Comparison of ENCODE assay signal across 2 cellular contexts in the genomic region with DNA sequence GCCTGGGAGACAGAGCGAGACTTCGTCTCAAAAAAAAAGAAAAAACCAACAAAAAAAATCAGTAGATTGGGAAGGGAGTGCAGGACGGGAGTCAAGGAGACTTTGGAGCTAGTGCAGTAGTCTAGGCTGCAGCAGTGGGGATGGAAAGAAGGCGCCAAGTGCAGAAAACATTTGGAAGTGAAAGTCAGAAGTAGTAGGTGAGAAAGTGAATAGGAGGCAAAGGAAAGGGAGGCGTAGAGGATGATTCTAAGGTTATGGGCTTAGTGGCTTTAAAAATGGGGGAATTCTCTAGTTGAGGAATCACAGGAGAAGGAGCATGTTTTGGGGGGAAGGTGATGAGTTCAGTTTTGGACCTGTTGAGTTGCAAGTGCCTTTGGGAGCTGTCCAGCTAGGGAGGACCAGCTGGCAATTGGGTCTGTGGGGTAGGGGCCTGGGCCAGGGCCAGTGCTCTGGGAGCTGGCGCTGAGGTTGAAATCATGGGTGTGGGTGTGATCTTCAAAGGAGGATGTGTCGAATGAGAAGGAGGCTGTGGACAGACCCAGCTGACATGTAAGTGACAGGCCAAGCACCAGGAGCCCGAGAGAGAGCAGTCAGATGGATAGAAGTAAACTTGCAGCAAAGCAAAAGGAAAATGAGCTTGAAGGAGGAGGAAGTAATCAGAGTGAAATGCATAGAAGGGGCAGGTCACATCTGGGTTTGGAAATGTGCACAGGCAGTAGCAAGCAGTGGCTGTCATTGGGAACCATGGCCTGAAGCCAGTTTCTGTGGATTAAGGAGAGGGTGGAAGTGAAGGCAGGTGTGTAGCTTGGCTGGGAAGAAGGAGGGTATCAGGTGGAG.
TF ChIP-seq lines count a peak whose summit lies in the region.

No MANE protein-coding gene starts in this region.

TF ChIP-seq in PFSK-1, 5 proteins besides CTCF, POLR2A, EP300 and RAD21 (continued from another document):
- TF ChIP-seq, protein P1, sequence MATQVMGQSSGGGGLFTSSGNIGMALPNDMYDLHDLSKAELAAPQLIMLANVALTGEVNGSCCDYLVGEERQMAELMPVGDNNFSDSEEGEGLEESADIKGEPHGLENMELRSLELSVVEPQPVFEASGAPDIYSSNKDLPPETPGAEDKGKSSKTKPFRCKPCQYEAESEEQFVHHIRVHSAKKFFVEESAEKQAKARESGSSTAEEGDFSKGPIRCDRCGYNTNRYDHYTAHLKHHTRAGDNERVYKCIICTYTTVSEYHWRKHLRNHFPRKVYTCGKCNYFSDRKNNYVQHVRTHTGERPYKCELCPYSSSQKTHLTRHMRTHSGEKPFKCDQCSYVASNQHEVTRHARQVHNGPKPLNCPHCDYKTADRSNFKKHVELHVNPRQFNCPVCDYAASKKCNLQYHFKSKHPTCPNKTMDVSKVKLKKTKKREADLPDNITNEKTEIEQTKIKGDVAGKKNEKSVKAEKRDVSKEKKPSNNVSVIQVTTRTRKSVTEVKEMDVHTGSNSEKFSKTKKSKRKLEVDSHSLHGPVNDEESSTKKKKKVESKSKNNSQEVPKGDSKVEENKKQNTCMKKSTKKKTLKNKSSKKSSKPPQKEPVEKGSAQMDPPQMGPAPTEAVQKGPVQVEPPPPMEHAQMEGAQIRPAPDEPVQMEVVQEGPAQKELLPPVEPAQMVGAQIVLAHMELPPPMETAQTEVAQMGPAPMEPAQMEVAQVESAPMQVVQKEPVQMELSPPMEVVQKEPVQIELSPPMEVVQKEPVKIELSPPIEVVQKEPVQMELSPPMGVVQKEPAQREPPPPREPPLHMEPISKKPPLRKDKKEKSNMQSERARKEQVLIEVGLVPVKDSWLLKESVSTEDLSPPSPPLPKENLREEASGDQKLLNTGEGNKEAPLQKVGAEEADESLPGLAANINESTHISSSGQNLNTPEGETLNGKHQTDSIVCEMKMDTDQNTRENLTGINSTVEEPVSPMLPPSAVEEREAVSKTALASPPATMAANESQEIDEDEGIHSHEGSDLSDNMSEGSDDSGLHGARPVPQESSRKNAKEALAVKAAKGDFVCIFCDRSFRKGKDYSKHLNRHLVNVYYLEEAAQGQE (IDR thresholded peaks at IDR 0.05; ENCODE audit: insufficient read depth in 1 of 2, low read depth in 2 of 2, low read length in 2 of 2): peak; percentile 25 to 52; a peak in 1 of 4 replicates
- TF ChIP-seq TAF1 (IDR thresholded peaks at IDR 0.05; ENCODE audit: borderline replicate concordance, insufficient read depth, low read length): no peak
- TF ChIP-seq POLR2AphosphoS5 (IDR thresholded peaks at IDR 0.05; ENCODE audit: low read depth, low read length): no peak
- TF ChIP-seq SIN3A (IDR thresholded peaks at IDR 0.05; ENCODE audit: borderline replicate concordance, insufficient read depth, low read length): no peak
TF ChIP-seq in PFSK-1: peak in this region for 1.

TF ChIP-seq in H1, 55 proteins besides CTCF, POLR2A, EP300 and RAD21 (continued from another document):
- TF ChIP-seq, protein P2, sequence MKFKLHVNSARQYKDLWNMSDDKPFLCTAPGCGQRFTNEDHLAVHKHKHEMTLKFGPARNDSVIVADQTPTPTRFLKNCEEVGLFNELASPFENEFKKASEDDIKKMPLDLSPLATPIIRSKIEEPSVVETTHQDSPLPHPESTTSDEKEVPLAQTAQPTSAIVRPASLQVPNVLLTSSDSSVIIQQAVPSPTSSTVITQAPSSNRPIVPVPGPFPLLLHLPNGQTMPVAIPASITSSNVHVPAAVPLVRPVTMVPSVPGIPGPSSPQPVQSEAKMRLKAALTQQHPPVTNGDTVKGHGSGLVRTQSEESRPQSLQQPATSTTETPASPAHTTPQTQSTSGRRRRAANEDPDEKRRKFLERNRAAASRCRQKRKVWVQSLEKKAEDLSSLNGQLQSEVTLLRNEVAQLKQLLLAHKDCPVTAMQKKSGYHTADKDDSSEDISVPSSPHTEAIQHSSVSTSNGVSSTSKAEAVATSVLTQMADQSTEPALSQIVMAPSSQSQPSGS (IDR thresholded peaks at IDR 0.05; ENCODE audit: low read length): no peak
- no peak for TF ChIP-seq POLR2AphosphoS5 (IDR thresholded peaks at IDR 0.05; ENCODE audit: low read depth, low read length)
- no peak for TF ChIP-seq SIN3A (conservative IDR thresholded peaks at IDR 0.05 in 1 of 2, IDR thresholded peaks at IDR 0.05 in 1 of 2; ENCODE audit: low read depth in 1 of 2, low read length in 2 of 2)
- TF ChIP-seq SRF (IDR thresholded peaks at IDR 0.05; ENCODE audit: low read depth, low read length): no peak
- no peak for TF ChIP-seq SP1 (IDR thresholded peaks at IDR 0.05; ENCODE audit: low read depth, low read length)
- TF ChIP-seq TAF7 (optimal IDR thresholded peaks at IDR 0.05; ENCODE audit: borderline replicate concordance, low read depth, low read length): no peak
- TF ChIP-seq TEAD4 (IDR thresholded peaks at IDR 0.05; ENCODE audit: low read depth, low read length): no peak
- TF ChIP-seq RBBP5 (IDR thresholded peaks at IDR 0.05; ENCODE audit: borderline replicate concordance, low read depth, low read length): no peak
- TF ChIP-seq, protein P3, sequence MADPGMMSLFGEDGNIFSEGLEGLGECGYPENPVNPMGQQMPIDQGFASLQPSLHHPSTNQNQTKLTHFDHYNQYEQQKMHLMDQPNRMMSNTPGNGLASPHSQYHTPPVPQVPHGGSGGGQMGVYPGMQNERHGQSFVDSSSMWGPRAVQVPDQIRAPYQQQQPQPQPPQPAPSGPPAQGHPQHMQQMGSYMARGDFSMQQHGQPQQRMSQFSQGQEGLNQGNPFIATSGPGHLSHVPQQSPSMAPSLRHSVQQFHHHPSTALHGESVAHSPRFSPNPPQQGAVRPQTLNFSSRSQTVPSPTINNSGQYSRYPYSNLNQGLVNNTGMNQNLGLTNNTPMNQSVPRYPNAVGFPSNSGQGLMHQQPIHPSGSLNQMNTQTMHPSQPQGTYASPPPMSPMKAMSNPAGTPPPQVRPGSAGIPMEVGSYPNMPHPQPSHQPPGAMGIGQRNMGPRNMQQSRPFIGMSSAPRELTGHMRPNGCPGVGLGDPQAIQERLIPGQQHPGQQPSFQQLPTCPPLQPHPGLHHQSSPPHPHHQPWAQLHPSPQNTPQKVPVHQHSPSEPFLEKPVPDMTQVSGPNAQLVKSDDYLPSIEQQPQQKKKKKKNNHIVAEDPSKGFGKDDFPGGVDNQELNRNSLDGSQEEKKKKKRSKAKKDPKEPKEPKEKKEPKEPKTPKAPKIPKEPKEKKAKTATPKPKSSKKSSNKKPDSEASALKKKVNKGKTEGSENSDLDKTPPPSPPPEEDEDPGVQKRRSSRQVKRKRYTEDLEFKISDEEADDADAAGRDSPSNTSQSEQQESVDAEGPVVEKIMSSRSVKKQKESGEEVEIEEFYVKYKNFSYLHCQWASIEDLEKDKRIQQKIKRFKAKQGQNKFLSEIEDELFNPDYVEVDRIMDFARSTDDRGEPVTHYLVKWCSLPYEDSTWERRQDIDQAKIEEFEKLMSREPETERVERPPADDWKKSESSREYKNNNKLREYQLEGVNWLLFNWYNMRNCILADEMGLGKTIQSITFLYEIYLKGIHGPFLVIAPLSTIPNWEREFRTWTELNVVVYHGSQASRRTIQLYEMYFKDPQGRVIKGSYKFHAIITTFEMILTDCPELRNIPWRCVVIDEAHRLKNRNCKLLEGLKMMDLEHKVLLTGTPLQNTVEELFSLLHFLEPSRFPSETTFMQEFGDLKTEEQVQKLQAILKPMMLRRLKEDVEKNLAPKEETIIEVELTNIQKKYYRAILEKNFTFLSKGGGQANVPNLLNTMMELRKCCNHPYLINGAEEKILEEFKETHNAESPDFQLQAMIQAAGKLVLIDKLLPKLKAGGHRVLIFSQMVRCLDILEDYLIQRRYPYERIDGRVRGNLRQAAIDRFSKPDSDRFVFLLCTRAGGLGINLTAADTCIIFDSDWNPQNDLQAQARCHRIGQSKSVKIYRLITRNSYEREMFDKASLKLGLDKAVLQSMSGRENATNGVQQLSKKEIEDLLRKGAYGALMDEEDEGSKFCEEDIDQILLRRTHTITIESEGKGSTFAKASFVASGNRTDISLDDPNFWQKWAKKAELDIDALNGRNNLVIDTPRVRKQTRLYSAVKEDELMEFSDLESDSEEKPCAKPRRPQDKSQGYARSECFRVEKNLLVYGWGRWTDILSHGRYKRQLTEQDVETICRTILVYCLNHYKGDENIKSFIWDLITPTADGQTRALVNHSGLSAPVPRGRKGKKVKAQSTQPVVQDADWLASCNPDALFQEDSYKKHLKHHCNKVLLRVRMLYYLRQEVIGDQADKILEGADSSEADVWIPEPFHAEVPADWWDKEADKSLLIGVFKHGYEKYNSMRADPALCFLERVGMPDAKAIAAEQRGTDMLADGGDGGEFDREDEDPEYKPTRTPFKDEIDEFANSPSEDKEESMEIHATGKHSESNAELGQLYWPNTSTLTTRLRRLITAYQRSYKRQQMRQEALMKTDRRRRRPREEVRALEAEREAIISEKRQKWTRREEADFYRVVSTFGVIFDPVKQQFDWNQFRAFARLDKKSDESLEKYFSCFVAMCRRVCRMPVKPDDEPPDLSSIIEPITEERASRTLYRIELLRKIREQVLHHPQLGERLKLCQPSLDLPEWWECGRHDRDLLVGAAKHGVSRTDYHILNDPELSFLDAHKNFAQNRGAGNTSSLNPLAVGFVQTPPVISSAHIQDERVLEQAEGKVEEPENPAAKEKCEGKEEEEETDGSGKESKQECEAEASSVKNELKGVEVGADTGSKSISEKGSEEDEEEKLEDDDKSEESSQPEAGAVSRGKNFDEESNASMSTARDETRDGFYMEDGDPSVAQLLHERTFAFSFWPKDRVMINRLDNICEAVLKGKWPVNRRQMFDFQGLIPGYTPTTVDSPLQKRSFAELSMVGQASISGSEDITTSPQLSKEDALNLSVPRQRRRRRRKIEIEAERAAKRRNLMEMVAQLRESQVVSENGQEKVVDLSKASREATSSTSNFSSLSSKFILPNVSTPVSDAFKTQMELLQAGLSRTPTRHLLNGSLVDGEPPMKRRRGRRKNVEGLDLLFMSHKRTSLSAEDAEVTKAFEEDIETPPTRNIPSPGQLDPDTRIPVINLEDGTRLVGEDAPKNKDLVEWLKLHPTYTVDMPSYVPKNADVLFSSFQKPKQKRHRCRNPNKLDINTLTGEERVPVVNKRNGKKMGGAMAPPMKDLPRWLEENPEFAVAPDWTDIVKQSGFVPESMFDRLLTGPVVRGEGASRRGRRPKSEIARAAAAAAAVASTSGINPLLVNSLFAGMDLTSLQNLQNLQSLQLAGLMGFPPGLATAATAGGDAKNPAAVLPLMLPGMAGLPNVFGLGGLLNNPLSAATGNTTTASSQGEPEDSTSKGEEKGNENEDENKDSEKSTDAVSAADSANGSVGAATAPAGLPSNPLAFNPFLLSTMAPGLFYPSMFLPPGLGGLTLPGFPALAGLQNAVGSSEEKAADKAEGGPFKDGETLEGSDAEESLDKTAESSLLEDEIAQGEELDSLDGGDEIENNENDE (IDR thresholded peaks at IDR 0.05; ENCODE audit: insufficient replicate concordance, low read length): no peak
- TF ChIP-seq CEBPB (IDR thresholded peaks at IDR 0.05; ENCODE audit: low read depth, low read length): no peak
- TF ChIP-seq, protein P4, sequence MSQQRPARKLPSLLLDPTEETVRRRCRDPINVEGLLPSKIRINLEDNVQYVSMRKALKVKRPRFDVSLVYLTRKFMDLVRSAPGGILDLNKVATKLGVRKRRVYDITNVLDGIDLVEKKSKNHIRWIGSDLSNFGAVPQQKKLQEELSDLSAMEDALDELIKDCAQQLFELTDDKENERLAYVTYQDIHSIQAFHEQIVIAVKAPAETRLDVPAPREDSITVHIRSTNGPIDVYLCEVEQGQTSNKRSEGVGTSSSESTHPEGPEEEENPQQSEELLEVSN (IDR thresholded peaks at IDR 0.05): no peak
- TF ChIP-seq ASH2L (IDR thresholded peaks at IDR 0.05; ENCODE audit: low read length): no peak
- TF ChIP-seq RNF2 (IDR thresholded peaks at IDR 0.05; ENCODE audit: borderline replicate concordance, low read depth, low read length, missing control alignments, poor library complexity, severe bottlenecking): no peak
- no peak for TF ChIP-seq NANOG (IDR thresholded peaks at IDR 0.05; ENCODE audit: insufficient read depth, low read depth, low read length, poor library complexity, severe bottlenecking)
- TF ChIP-seq KDM5A (IDR thresholded peaks at IDR 0.05; ENCODE audit: low read length): no peak
